Comparison of ENCODE assay signal across 20 cellular contexts in the genomic region with DNA sequence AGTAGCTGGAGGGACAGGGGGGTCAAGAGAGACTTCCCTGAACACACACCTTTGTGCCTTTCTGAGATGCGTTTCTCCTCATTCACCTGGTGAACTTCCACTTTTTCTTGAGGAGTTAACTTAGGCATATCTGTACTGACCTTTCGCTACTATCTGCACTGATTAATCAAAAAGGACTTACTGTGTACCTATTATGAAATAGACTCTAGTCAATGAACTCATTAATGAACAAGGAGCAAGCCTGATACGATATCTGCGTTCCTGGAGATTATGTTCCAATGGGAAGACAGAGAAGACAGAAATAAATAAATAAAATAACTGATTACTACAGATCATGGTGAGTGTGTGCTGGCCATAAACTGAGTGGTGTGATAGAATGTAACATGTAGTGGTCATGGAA.
DNase-seq lines count a peak whose midpoint lies in the region; ATAC-seq, FAIRE-seq and TF ChIP-seq lines count a peak whose summit lies in the region.
"Had no signal": no experiment of that assay in that cellular context is flagged by ENCODE, and none has a peak within 500 bp of the region (broad histone marks: within the 10 kb centered on the region; RNA-seq: fewer than 3 reads in every experiment).

No MANE protein-coding gene starts in this region.

- BruUV-seq in Panc1 (replicated peaks; lab: Mats Ljungman, UMichigan) (no TSS peak), K562 (replicated peaks; lab: Mats Ljungman, UMichigan) (no TSS peak), MCF 10A (replicated peaks; lab: Mats Ljungman, UMichigan) (no TSS peak)

- TF ChIP-seq RAD21 in K562 (CRISPR knock-in tag; conservative IDR thresholded peaks at IDR 0.05 in 1 of 2, IDR thresholded peaks at IDR 0.05 in 1 of 2), result no peak

- TF ChIP-seq EP300 in K562 (IDR thresholded peaks at IDR 0.05; ENCODE audit: low read length), result no peak

- no peak overlapping the region for H3K27ac Mint-ChIP-seq in MCF 10A (ENCODE audit: low read depth, unreplicated experiment)

- H3K9me3 ChIP-seq in Panc1 (ENCODE audit: control insufficient read depth, insufficient read depth, low read depth, low read length) (0 out of 2 replicates have a peak, but pooled peaks cover 2% of the 10 kb centered on the region), K562 (replicated peaks; ENCODE audit: control insufficient read depth, insufficient read depth, low read depth, low read length) (no peaks in the 10 kb centered on the region), small intestine (ENCODE audit: control insufficient read depth, low read depth) (no peaks in the 10 kb centered on the region)
- H3K9me3 ChIP-seq: BLaER1, HAP-1 had no signal

- intact Hi-C loops in Panc1 (cut with micrococcal nuclease; ENCODE audit: unreplicated experiment) (loop anchor here (10.0 kb wide), 1 partner anchor 50 kb away; no protein-coding TSS in a partner anchor), K562 (cut with micrococcal nuclease) (no loop called here), MCF 10A (cut with micrococcal nuclease) (no loop called here)

- no peaks in the 10 kb centered on the region for H4K20me1 ChIP-seq in K562 (replicated peaks; ENCODE audit: control insufficient read depth, insufficient read depth, low read length)
- H4K20me1 ChIP-seq: BLaER1 had no signal

- peaks cover 44% of the 10 kb centered on the region for H3K4me1 Mint-ChIP-seq in MCF 10A (ENCODE audit: insufficient read depth, unreplicated experiment)

- 89% methylated on average over 4 of the region's 4 CpGs for WGBS in K562 (ENCODE audit: insufficient coverage, low coverage, missing lambda C conversion rate)
- WGBS in small intestine, 3 donors, result 10 to 69% (median 41%) methylated on average over 4 of the region's 4 CpGs

- H3K4me3 ChIP-seq in Panc1 (ENCODE audit: low read depth in 2 of 2, low read length in 2 of 2) (no peak overlapping the region), K562 (no peak overlapping the region), small intestine (ENCODE audit: low read depth in 1 of 2, low read length in 2 of 2) (no peak overlapping the region)
- H3K4me3 ChIP-seq: BLaER1, GM23248, HAP-1 had no signal

- H3K9me3 Mint-ChIP-seq in MCF 10A (ENCODE audit: unreplicated experiment), result no peaks in the 10 kb centered on the region
- H3K9me3 Mint-ChIP-seq: CD14-positive monocyte, IgD-negative memory B cell had no signal

- H3K4me1 ChIP-seq in Panc1 (ENCODE audit: control insufficient read depth, insufficient read depth, low read length) (peaks cover 32% of the 10 kb centered on the region), K562 (replicated peaks in 1 of 2; ENCODE audit: control insufficient read depth in 2 of 2, insufficient read depth in 2 of 2, low read length in 2 of 2) (peaks cover 17 to 44% of the 10 kb centered on the region in 2 experiments), small intestine (ENCODE audit: control insufficient read depth in 2 of 2, insufficient read depth in 1 of 2, low read depth in 1 of 2, low read length in 1 of 2) (peaks cover 27 to 31% of the 10 kb centered on the region in 2 donors)

- H3K79me2 ChIP-seq in K562 (ENCODE audit: control insufficient read depth, insufficient read depth, low read length), result peaks cover 5% of the 10 kb centered on the region; the same call in 1 of the 3 replicates

- POLR2A ChIA-PET in Panc1 (lab: Charles Lee), result no interaction called here
- POLR2A ChIA-PET in K562 (lab: Yijun Ruan, JAX), result no interaction called here
- POLR2A ChIA-PET in MCF 10A (lab: Yijun Ruan, JAX), result no interaction called here

- ATAC-seq in Panc1 (no peak), K562 (no peak), HG03378 (IDR thresholded peaks at IDR 0.05; ENCODE audit: unreplicated experiment) (no peak)

- TF ChIP-seq CTCF in Panc1 (IDR thresholded peaks at IDR 0.05) (no peak), K562 (IDR thresholded peaks at IDR 0.05 in 2 of 3, conservative IDR thresholded peaks at IDR 0.05 in 1 of 3; ENCODE audit: insufficient read depth in 2 of 3, low read depth in 1 of 3, low read length in 3 of 3) (no peak), MCF 10A (IDR thresholded peaks at IDR 0.05; ENCODE audit: unreplicated experiment) (no peak)

- FAIRE-seq in K562 (lab: Jason Lieb, UNC) (no peak), small intestine (lab: Jason Lieb, UNC) (no peak)
- FAIRE-seq: A204.1, GM12892, GM18507, HTR-8/SVneo had no signal

- H3K4me3 Mint-ChIP-seq in MCF 10A (ENCODE audit: unreplicated experiment), result no peak overlapping the region
- H3K4me3 Mint-ChIP-seq: CD14-positive monocyte; CD4-positive, alpha-beta memory T cell had no signal

- no peak overlapping the region for H3K4me2 ChIP-seq in K562 (ENCODE audit: insufficient read depth, low read length)
- H3K4me2 ChIP-seq: BLaER1 had no signal

- TF ChIP-seq POLR2A in K562 (conservative IDR thresholded peaks at IDR 0.05), result no peak

- no peaks in the 10 kb centered on the region for H3K36me3 ChIP-seq in Panc1 (ENCODE audit: control insufficient read depth, insufficient read depth, low read length)
- no peaks in the 10 kb centered on the region for H3K36me3 ChIP-seq in K562 (ENCODE audit: control insufficient read depth, insufficient read depth, low read length)
- H3K36me3 ChIP-seq in small intestine (ENCODE audit: control insufficient read depth in 2 of 2, insufficient read depth in 2 of 2, low read length in 2 of 2), result no peaks in the 10 kb centered on the region
- H3K36me3 ChIP-seq: BLaER1, HAP-1 had no signal

- H3K9ac ChIP-seq in K562 (ENCODE audit: insufficient read depth in 1 of 2, low read depth in 2 of 2, low read length in 2 of 2), result no peak overlapping the region
- H3K9ac ChIP-seq: BLaER1, GM23248 had no signal

- H3K27me3 ChIP-seq in Panc1 (ENCODE audit: control insufficient read depth, insufficient read depth, low read length), result no peaks in the 10 kb centered on the region
- H3K27me3 ChIP-seq in K562 (ENCODE audit: control insufficient read depth in 2 of 2, insufficient read depth in 2 of 2, low read length in 2 of 2), result no peaks in the 10 kb centered on the region
- no peaks in the 10 kb centered on the region for H3K27me3 ChIP-seq in small intestine (ENCODE audit: control insufficient read depth in 2 of 2, insufficient read depth in 2 of 2, low read length in 2 of 2)
- H3K27me3 ChIP-seq: BLaER1 had no signal

- no peaks in the 10 kb centered on the region for H3K27me3 Mint-ChIP-seq in MCF 10A (ENCODE audit: insufficient read depth, unreplicated experiment)
- H3K27me3 Mint-ChIP-seq: CD4-positive, alpha-beta memory T cell had no signal

- no peaks in the 10 kb centered on the region for H3K36me3 Mint-ChIP-seq in MCF 10A (ENCODE audit: insufficient read depth, unreplicated experiment)
- H3K36me3 Mint-ChIP-seq: CD14-positive monocyte had no signal

- H2AFZ ChIP-seq in K562 (ENCODE audit: low read depth, low read length), result peak overlapping the region; percentile 40; the same call in 1 of the 2 replicates
- H2AFZ ChIP-seq: GM23248 had no signal

- H3K27ac ChIP-seq in Panc1 (ENCODE audit: low read length) (peak overlapping the region; percentile 79), K562 (ENCODE audit: extremely low read depth, low read depth, low read length) (no peak overlapping the region), small intestine (ENCODE audit: low read depth in 1 of 2, low read length in 1 of 2) (peak overlapping the region; percentile 6 to 22)
- H3K27ac ChIP-seq: BLaER1, GM23248 had no signal

- in situ Hi-C loops in Panc1 (cut with HindIII; ENCODE audit: low pct_unique_long_range_greater_than_20kb, low sequenced_read_pairs) (no loop called here), K562 (cut with MboI) (no loop called here)

- no peaks in the 10 kb centered on the region for H3K9me1 ChIP-seq in K562 (ENCODE audit: control insufficient read depth, insufficient read depth, low read length)

- CTCF ChIA-PET in Panc1 (lab: Charles Lee) (no interaction called here), K562 (lab: Yijun Ruan, JAX; ENCODE audit: low intra/inter-chr PET ratio) (no interaction called here), MCF 10A (lab: Yijun Ruan, JAX) (interaction anchor here (0.9 kb wide), 1 partner anchor 151 kb away, joined by 5 read pairs; no protein-coding TSS in a partner anchor)

- DNase-seq in Panc1 (ENCODE audit: low read depth, low spot score) (no peak), K562 (ENCODE audit: extremely low read depth in 1 of 4, low spot score in 3 of 4) (no peak), small intestine (peak; percentile 92), MCF 10A (ENCODE audit: unreplicated experiment) (no peak), NCI-H146 treated with DMSO at 0.1 percent for 48 hours (lab: John Stamatoyannopoulos, UW; ENCODE audit: unreplicated experiment) (no peak)
- DNase-seq: ACHN; CD4-positive, alpha-beta memory T cell; DMS153; DMS79; GDM1; GM23248 had no signal

TF ChIP-seq in K562, 482 proteins besides CTCF, POLR2A, EP300 and RAD21:
- no peak for TF ChIP-seq ZNF780A (CRISPR knock-in tag; IDR thresholded peaks at IDR 0.05)
- TF ChIP-seq DACH1 (IDR thresholded peaks at IDR 0.05; ENCODE audit: partially characterized antibody), result peak; percentile 22
